36 cellular contexts compared by ENCODE assay signal in genomic region chr10:19634163-19634562, GRCh38.
"Had no signal": no experiment of that assay in that cellular context is flagged by ENCODE, and none has a peak within 500 bp of the region (broad histone marks: within the 10 kb centered on the region; RNA-seq: fewer than 3 reads in every experiment).

No MANE protein-coding gene starts in this region.

- H3K27ac Mint-ChIP-seq: activated B cell treated with CpG ODN at 0.5 μM for 24 hours; activated CD4-positive, alpha-beta memory T cell treated with anti-CD3 and anti-CD28 coated beads for 36 hours; activated CD4-positive, alpha-beta T cell treated with anti-CD3 and anti-CD28 coated beads, Interleukin-2, amount 10 ng/mL, durations not matched to agents 24 days and 14 days; activated CD8-positive, alpha-beta T cell treated with anti-CD3 and anti-CD28 coated beads for 36 hours; activated naive CD4-positive, alpha-beta T cell treated with anti-CD3 and anti-CD28 coated beads for 36 hours; activated naive CD4-positive, alpha-beta T cell treated with anti-CD3 and anti-CD28 coated beads, Interleukin-2, amount 50 U/mL, for 72 hours; activated naive CD8-positive, alpha-beta T cell treated with anti-CD3 and anti-CD28 coated beads for 36 hours; activated T-cell treated with anti-CD3 and anti-CD28 coated beads, Interleukin-2, amount 50 U/mL, for 72 hours; activated T-helper 1 cell treated with anti-CD3 and anti-CD28 coated beads, Interleukin-12 subunit alpha, Interleukin-12 subunit beta, Interleukin-2, Interleukin-4 antibody, amounts not matched to agents 30 ng/mL and 10 ng/mL and 1 ng/mL, durations not matched to agents 14 hours and 24 hours and 36 hours; activated T-helper 17 cell treated with anti-CD3 and anti-CD28 coated beads, Interleukin-2, amount 50 U/mL, for 72 hours; T-helper 1 cell treated with Interleukin-12 subunit alpha and Interleukin-12 subunit beta and Interleukin-4 antibody, amounts not matched to agents 30 μg/mL and 1 μg/mL, for 36 hours; T-helper 2 cell treated with Interferon-gamma antibody and Interleukin-4, amounts not matched to agents 5 μg/mL and 100 μg/mL, for 36 hours had no signal

- H3K4me3 ChIP-seq: adrenal gland, body of pancreas, breast epithelium had no signal

- H3K27me3 Mint-ChIP-seq: activated B cell treated with CpG ODN at 0.5 μM for 24 hours; activated CD4-positive, alpha-beta memory T cell treated with anti-CD3 and anti-CD28 coated beads for 36 hours; activated CD4-positive, alpha-beta T cell treated with anti-CD3 and anti-CD28 coated beads, Interleukin-2, amount 10 ng/mL, durations not matched to agents 24 days and 14 days; activated CD8-positive, alpha-beta T cell treated with anti-CD3 and anti-CD28 coated beads for 36 hours; activated naive CD8-positive, alpha-beta T cell treated with anti-CD3 and anti-CD28 coated beads for 36 hours; activated T-helper 17 cell treated with anti-CD3 and anti-CD28 coated beads, Interleukin-2, amount 50 U/mL, for 72 hours had no signal

- H3K4me1 Mint-ChIP-seq: activated T-helper 17 cell treated with anti-CD3 and anti-CD28 coated beads, Interleukin-2, amount 50 U/mL, for 72 hours had no signal

- H3K36me3 Mint-ChIP-seq: activated CD4-positive, alpha-beta memory T cell treated with anti-CD3 and anti-CD28 coated beads for 36 hours; activated naive CD4-positive, alpha-beta T cell treated with anti-CD3 and anti-CD28 coated beads, Interleukin-2, amount 50 U/mL, for 72 hours; activated naive CD8-positive, alpha-beta T cell treated with anti-CD3 and anti-CD28 coated beads for 36 hours had no signal

- H3K4me1 ChIP-seq: body of pancreas, breast epithelium had no signal

- H3K9me3 Mint-ChIP-seq: activated CD4-positive, alpha-beta T cell treated with anti-CD3 and anti-CD28 coated beads, Interleukin-2, amount 10 ng/mL, durations not matched to agents 24 days and 14 days; activated naive CD4-positive, alpha-beta T cell treated with anti-CD3 and anti-CD28 coated beads for 36 hours had no signal

- H3K27ac ChIP-seq: adrenal gland, body of pancreas, brain microvascular endothelial cell, breast epithelium, VCaP had no signal

- H3K9me3 ChIP-seq: adrenal gland, body of pancreas, breast epithelium had no signal

- DNase-seq: activated B cell treated with CpG ODN at 0.5 μM for 24 hours; activated CD4-positive, alpha-beta memory T cell treated with anti-CD3 and anti-CD28 coated beads for 36 hours; activated CD4-positive, alpha-beta T cell treated with anti-CD3 and anti-CD28 coated beads for 4 hours; activated CD4-positive, alpha-beta T cell treated with anti-CD3 and anti-CD28 coated beads, Interleukin-2, amount 10 ng/mL, durations not matched to agents 24 days and 14 days; activated CD4-positive, alpha-beta T cell treated with anti-CD3 and anti-CD28 coated beads, Interleukin-2, amount 50 U/mL, for 1 hour; activated CD4-positive, alpha-beta T cell treated with anti-CD3 and anti-CD28 coated beads, Interleukin-2, amount 50 U/mL, for 4 hours; activated CD4-positive, CD25-positive, alpha-beta regulatory T cell treated with anti-CD3 and anti-CD28 coated beads, Interleukin-2, amount 50 U/mL, for 72 hours; activated CD8-positive, alpha-beta memory T cell treated with anti-CD3 and anti-CD28 coated beads, Interleukin-2, amount 50 U/mL, for 4 hours; activated CD8-positive, alpha-beta T cell treated with anti-CD3 and anti-CD28 coated beads for 36 hours; activated effector memory CD4-positive, alpha-beta T cell treated with anti-CD3 and anti-CD28 coated beads, Interleukin-2, amount 50 U/mL, for 16 hours; activated gamma-delta T cell treated with Interleukin-2 at 50 U/mL for 16 hours; activated naive CD4-positive, alpha-beta T cell; activated naive CD4-positive, alpha-beta T cell treated with anti-CD3 and anti-CD28 coated beads for 36 hours; activated naive CD4-positive, alpha-beta T cell treated with anti-CD3 and anti-CD28 coated beads, Interleukin-2, amount 50 U/mL, for 16 hours; activated naive CD8-positive, alpha-beta T cell treated with anti-CD3 and anti-CD28 coated beads for 36 hours; activated T-cell treated with anti-CD3 and anti-CD28 coated beads for 4 hours; activated T-cell treated with anti-CD3 and anti-CD28 coated beads, Interleukin-2, amount 50 U/mL, for 1 hour; activated T-cell treated with anti-CD3 and anti-CD28 coated beads, Interleukin-2, amount 50 U/mL, for 4 hours; activated T-cell treated with anti-CD3 and anti-CD28 coated beads, Interleukin-2, amount 50 U/mL, for 72 hours; adrenal gland; amniotic stem cell; aorta; body of pancreas; brain microvascular endothelial cell; central memory CD4-positive, alpha-beta T cell; SW 1271; T-helper 1 cell; T-helper 2 cell; T-helper 9 cell had no signal

- H3K27me3 ChIP-seq: adrenal gland, body of pancreas, brain microvascular endothelial cell, breast epithelium had no signal

- H3K4me3 Mint-ChIP-seq: activated B cell treated with CpG ODN at 0.5 μM for 24 hours; activated CD4-positive, alpha-beta memory T cell treated with anti-CD3 and anti-CD28 coated beads for 36 hours; activated CD4-positive, alpha-beta T cell treated with anti-CD3 and anti-CD28 coated beads, Interleukin-2, amount 10 ng/mL, durations not matched to agents 24 days and 14 days; activated CD8-positive, alpha-beta T cell treated with anti-CD3 and anti-CD28 coated beads for 36 hours; activated naive CD4-positive, alpha-beta T cell treated with anti-CD3 and anti-CD28 coated beads for 36 hours; activated naive CD8-positive, alpha-beta T cell treated with anti-CD3 and anti-CD28 coated beads for 36 hours; activated T-cell treated with anti-CD3 and anti-CD28 coated beads, Interleukin-2, amount 50 U/mL, for 4 hours; activated T-cell treated with anti-CD3 and anti-CD28 coated beads, Interleukin-2, amount 50 U/mL, for 72 hours; activated T-helper 1 cell treated with anti-CD3 and anti-CD28 coated beads, Interleukin-12 subunit alpha, Interleukin-12 subunit beta, Interleukin-2, Interleukin-4 antibody, amounts not matched to agents 30 ng/mL and 10 ng/mL and 1 ng/mL, durations not matched to agents 14 hours and 24 hours and 36 hours; activated T-helper 17 cell treated with anti-CD3 and anti-CD28 coated beads, Interleukin-2, amount 50 U/mL, for 72 hours; T-helper 1 cell treated with Interleukin-12 subunit alpha and Interleukin-12 subunit beta and Interleukin-4 antibody, amounts not matched to agents 30 μg/mL and 1 μg/mL, for 36 hours; T-helper 2 cell treated with Interferon-gamma antibody and Interleukin-4, amounts not matched to agents 5 μg/mL and 100 μg/mL, for 36 hours had no signal

- H3K36me3 ChIP-seq: adrenal gland, brain microvascular endothelial cell, breast epithelium had no signal

- ATAC-seq: activated CD8-positive, alpha-beta T cell treated with anti-CD3 and anti-CD28 coated beads for 36 hours; activated naive CD4-positive, alpha-beta T cell treated with anti-CD3 and anti-CD28 coated beads, Interleukin-2, amount 50 U/mL, for 72 hours; activated T-cell treated with anti-CD3 and anti-CD28 coated beads, Interleukin-2, amount 50 U/mL, for 4 hours; activated T-cell treated with anti-CD3 and anti-CD28 coated beads, Interleukin-2, amount 50 U/mL, for 72 hours; activated T-helper 17 cell treated with anti-CD3 and anti-CD28 coated beads, Interleukin-2, amount 50 U/mL, for 72 hours; body of pancreas had no signal
